In the genomic region with DNA sequence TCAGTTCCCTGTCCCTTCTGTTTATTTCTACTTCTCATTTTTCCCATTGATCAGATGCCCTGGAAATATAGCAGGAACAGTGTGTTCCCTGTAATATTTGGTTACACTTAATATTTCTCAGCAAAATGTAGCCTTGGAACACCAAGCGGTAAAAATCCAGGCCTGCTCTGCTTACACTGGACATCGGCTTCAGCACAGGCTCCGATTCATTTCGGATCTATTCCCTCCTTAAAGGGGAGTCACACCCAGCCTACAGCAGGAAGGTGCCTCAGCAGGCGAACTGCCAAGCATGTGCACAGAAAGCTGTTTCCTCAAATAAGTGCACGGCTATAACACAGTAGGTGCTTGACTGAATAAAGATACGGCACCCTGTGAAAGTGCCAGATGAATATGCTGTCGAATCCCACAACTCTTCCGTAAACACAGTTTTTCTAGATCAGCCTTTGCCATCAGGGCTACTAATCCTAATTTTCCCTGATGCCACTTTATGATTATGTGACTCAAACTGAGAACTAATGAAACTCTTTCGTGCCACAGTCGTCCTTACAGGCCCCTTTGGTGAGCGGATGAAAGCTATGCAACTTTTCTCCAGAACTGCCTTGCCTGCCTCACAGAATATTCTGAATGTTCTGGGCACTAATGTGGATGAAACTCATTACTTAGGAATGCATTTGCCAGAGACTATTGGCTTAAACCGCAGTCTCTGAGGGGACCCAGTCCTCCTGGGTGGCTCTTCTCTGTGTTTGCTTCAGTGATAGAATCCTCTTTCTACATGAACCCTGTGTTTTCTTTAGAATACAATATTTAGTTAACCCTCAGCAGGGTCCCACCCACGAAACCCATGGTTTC, we compare ENCODE assay signal across 1 cellular context.
TF ChIP-seq lines count a peak whose summit lies in the region.

No MANE protein-coding gene starts in this region.

TF ChIP-seq in H1, 55 proteins besides CTCF, POLR2A, EP300 and RAD21 (continued from another document):
- TF ChIP-seq TEAD4 (IDR thresholded peaks at IDR 0.05; ENCODE audit: low read depth, low read length) (no peak), FOSL1 (IDR thresholded peaks at IDR 0.05; ENCODE audit: insufficient read depth, low read depth, low read length) (no peak), SP4 (IDR thresholded peaks at IDR 0.05; ENCODE audit: low read length) (no peak), BRCA1 (IDR thresholded peaks at IDR 0.05; ENCODE audit: low read depth, low read length) (no peak)
- TF ChIP-seq, protein P1, sequence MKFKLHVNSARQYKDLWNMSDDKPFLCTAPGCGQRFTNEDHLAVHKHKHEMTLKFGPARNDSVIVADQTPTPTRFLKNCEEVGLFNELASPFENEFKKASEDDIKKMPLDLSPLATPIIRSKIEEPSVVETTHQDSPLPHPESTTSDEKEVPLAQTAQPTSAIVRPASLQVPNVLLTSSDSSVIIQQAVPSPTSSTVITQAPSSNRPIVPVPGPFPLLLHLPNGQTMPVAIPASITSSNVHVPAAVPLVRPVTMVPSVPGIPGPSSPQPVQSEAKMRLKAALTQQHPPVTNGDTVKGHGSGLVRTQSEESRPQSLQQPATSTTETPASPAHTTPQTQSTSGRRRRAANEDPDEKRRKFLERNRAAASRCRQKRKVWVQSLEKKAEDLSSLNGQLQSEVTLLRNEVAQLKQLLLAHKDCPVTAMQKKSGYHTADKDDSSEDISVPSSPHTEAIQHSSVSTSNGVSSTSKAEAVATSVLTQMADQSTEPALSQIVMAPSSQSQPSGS (IDR thresholded peaks at IDR 0.05; ENCODE audit: low read length): no peak
TF ChIP-seq in H1: peak in this region for 0.
